8 cellular contexts compared by ENCODE assay signal in genomic region chr10:93413252-93413689, GRCh38.
DNase-seq lines count a peak whose midpoint lies in the region; ATAC-seq and TF ChIP-seq lines count a peak whose summit lies in the region.

No MANE protein-coding gene starts in this region.

- peak overlapping the region; percentile 23; the same call in 1 of the 2 replicates for H3K9ac ChIP-seq in DND-41 (ENCODE audit: low read depth, low read length)

- H3K27me3 ChIP-seq in DND-41 (ENCODE audit: insufficient read depth, low read length, poor library complexity) (no peaks in the 10 kb centered on the region), BE2C (no peaks in the 10 kb centered on the region)
- no peaks in the 10 kb centered on the region for H3K27me3 ChIP-seq in effector memory CD4-positive, alpha-beta T cell (replicated peaks; ENCODE audit: control insufficient read depth, insufficient read depth, low read length, poor library complexity, severe bottlenecking)

- peak overlapping the region; percentile 48 for H3K4me2 ChIP-seq in DND-41 (ENCODE audit: insufficient read depth, low read length)

- H3K27ac ChIP-seq in DND-41 (ENCODE audit: low read length), result peak overlapping the region; percentile 84
- H3K27ac ChIP-seq in effector memory CD4-positive, alpha-beta T cell (ENCODE audit: insufficient read depth, low read length, poor library complexity, severe bottlenecking), result peak overlapping the region; percentile 1

- peak; percentile 90 for ATAC-seq in DND-41 (ENCODE audit: insufficient read depth, low read depth)
- no peak for ATAC-seq in HG03196 (IDR thresholded peaks at IDR 0.05; ENCODE audit: unreplicated experiment)
- ATAC-seq in GM21526 (IDR thresholded peaks at IDR 0.05; ENCODE audit: low FRiP score, unreplicated experiment), result no peak
- ATAC-seq in GM18870 (IDR thresholded peaks at IDR 0.05; ENCODE audit: unreplicated experiment), result no peak

- H3K79me2 ChIP-seq in DND-41 (ENCODE audit: insufficient read depth, low read length), result no peaks in the 10 kb centered on the region

- H3K9me3 ChIP-seq in DND-41 (ENCODE audit: insufficient read depth, low read length, severe bottlenecking), result no peaks in the 10 kb centered on the region
- H3K9me3 ChIP-seq in effector memory CD4-positive, alpha-beta T cell (ENCODE audit: control insufficient read depth, low read length), result no peaks in the 10 kb centered on the region
- H3K9me3 ChIP-seq in BE2C, result no peaks in the 10 kb centered on the region

- H3K4me1 ChIP-seq in DND-41 (ENCODE audit: insufficient read depth, low read length), result peaks cover 23% of the 10 kb centered on the region
- H3K4me1 ChIP-seq in effector memory CD4-positive, alpha-beta T cell (ENCODE audit: control insufficient read depth, insufficient read depth, low read length, poor library complexity, severe bottlenecking), result peaks cover 28% of the 10 kb centered on the region
- H3K4me1 ChIP-seq in BE2C, result no peaks in the 10 kb centered on the region

- H3K4me3 ChIP-seq in DND-41 (ENCODE audit: low read depth in 1 of 2, low read length in 2 of 2) (no peak overlapping the region; a peak in 1 of 4 replicates), BE2C (ENCODE audit: low read depth, low read length) (no peak overlapping the region)
- no peak overlapping the region for H3K4me3 ChIP-seq in effector memory CD4-positive, alpha-beta T cell (ENCODE audit: insufficient read depth, low read depth, low read length, poor library complexity, severe bottlenecking)

- H3K36me3 ChIP-seq in DND-41 (ENCODE audit: insufficient read depth, low read length), result no peaks in the 10 kb centered on the region
- no peaks in the 10 kb centered on the region for H3K36me3 ChIP-seq in effector memory CD4-positive, alpha-beta T cell (ENCODE audit: control insufficient read depth, insufficient read depth, low read length)
- H3K36me3 ChIP-seq in BE2C, result no peaks in the 10 kb centered on the region

- DNase-seq in DND-41 (peak; percentile 72), T follicular helper cell (ENCODE audit: low read depth) (peak; percentile 6), posterior vena cava (ENCODE audit: low spot score) (peak; percentile 23), BE2C (no peak)
- peak in 2 of 3 donors; percentile 2 to 16 for DNase-seq in effector memory CD4-positive, alpha-beta T cell

- TF ChIP-seq CTCF in DND-41 (IDR thresholded peaks at IDR 0.05; ENCODE audit: borderline replicate concordance, extremely low read depth, low read length, poor library complexity, severe bottlenecking) (no peak), BE2C (IDR thresholded peaks at IDR 0.05; ENCODE audit: low read depth, low read length) (no peak)

- peak overlapping the region; percentile 71 for H2AFZ ChIP-seq in DND-41 (ENCODE audit: low read depth, low read length)

- H4K20me1 ChIP-seq in DND-41 (ENCODE audit: insufficient read depth, low read length), result no peaks in the 10 kb centered on the region

- intact Hi-C loops in posterior vena cava (cut with DNase I), result no loop called here
